Comparison of ENCODE assay signal across 1 cellular context in genomic region chr10:22245567-22245966, GRCh38.
TF ChIP-seq lines count a peak whose summit lies in the region.

No MANE protein-coding gene starts in this region.

TF ChIP-seq in HCT116, 20 proteins besides CTCF, POLR2A, EP300 and RAD21:
- TF ChIP-seq CBX3 (IDR thresholded peaks at IDR 0.05; ENCODE audit: low read depth) (no peak), ZFX (IDR thresholded peaks at IDR 0.05) (no peak), JUND (IDR thresholded peaks at IDR 0.05) (no peak), EZH2 (IDR thresholded peaks at IDR 0.05) (no peak), FOSL1 (IDR thresholded peaks at IDR 0.05; ENCODE audit: low read depth) (no peak), ZNF274 (IDR thresholded peaks at IDR 0.05; ENCODE audit: low read depth, low read length) (no peak), CEBPB (IDR thresholded peaks at IDR 0.05; ENCODE audit: low read depth) (no peak), EGR1 (IDR thresholded peaks at IDR 0.05; ENCODE audit: low read depth) (no peak), ZBTB33 (IDR thresholded peaks at IDR 0.05; ENCODE audit: extremely low read depth, insufficient replicate concordance, low read length) (no peak), ELF1 (IDR thresholded peaks at IDR 0.05; ENCODE audit: borderline replicate concordance, low read depth) (no peak), ATF3 (IDR thresholded peaks at IDR 0.05) (no peak)
